ENCODE assay signal across 33 cellular contexts in genomic region chr10:62317257-62317656, GRCh38. TPM values are rescaled to one million over a fixed set of nuclear protein-coding genes. Genes with fewer than 3 reads are reported as not detected.
"Had no signal": no experiment of that assay in that cellular context is flagged by ENCODE, and none has a peak within 500 bp of the region (broad histone marks: within the 10 kb centered on the region; RNA-seq: fewer than 3 reads in every experiment).

No MANE protein-coding gene starts in this region.

- H3K4me1 ChIP-seq: adrenal gland, ascending aorta had no signal

- DNase-seq: activated B cell treated with CpG ODN at 0.5 μM for 24 hours; activated CD4-positive, alpha-beta memory T cell treated with anti-CD3 and anti-CD28 coated beads, Interleukin-2, amount 10 ng/mL, durations not matched to agents 7 days and 5 days; activated CD4-positive, alpha-beta T cell treated with anti-CD3 and anti-CD28 coated beads for 1 hour; activated CD4-positive, alpha-beta T cell treated with anti-CD3 and anti-CD28 coated beads for 36 hours; activated CD4-positive, alpha-beta T cell treated with anti-CD3 and anti-CD28 coated beads for 48 hours; activated CD4-positive, alpha-beta T cell treated with anti-CD3 and anti-CD28 coated beads, Interleukin-2, amount 10 ng/mL, durations not matched to agents 7 days and 5 days; activated CD4-positive, alpha-beta T cell treated with anti-CD3 and anti-CD28 coated beads, Interleukin-2, amount 50 U/mL, for 48 hours; activated CD8-positive, alpha-beta memory T cell treated with anti-CD3 and anti-CD28 coated beads for 24 hours; activated CD8-positive, alpha-beta memory T cell treated with anti-CD3 and anti-CD28 coated beads, Interleukin-2, amount 10 ng/mL, durations not matched to agents 7 days and 5 days; activated CD8-positive, alpha-beta memory T cell treated with anti-CD3 and anti-CD28 coated beads, Interleukin-2, amount 50 U/mL, for 48 hours; activated CD8-positive, alpha-beta T cell treated with anti-CD3 and anti-CD28 coated beads, Interleukin-2, amount 10 ng/mL, durations not matched to agents 7 days and 5 days; activated effector memory CD4-positive, alpha-beta T cell treated with anti-CD3 and anti-CD28 coated beads, Interleukin-2, amount 50 U/mL, for 16 hours; activated gamma-delta T cell treated with Interleukin-2 at 50 U/mL for 16 hours; activated naive CD4-positive, alpha-beta T cell; activated naive CD4-positive, alpha-beta T cell treated with anti-CD3 and anti-CD28 coated beads for 36 hours; activated naive CD4-positive, alpha-beta T cell treated with anti-CD3 and anti-CD28 coated beads, Interleukin-2, amount 50 U/mL, for 16 hours; activated naive CD8-positive, alpha-beta T cell treated with anti-CD3 and anti-CD28 coated beads for 36 hours; activated T-cell treated with anti-CD3 and anti-CD28 coated beads, Interleukin-2, amount 50 U/mL, for 1 hour; activated T-cell treated with anti-CD3 and anti-CD28 coated beads, Interleukin-2, amount 50 U/mL, for 4 hours; activated T-cell treated with anti-CD3 and anti-CD28 coated beads, Interleukin-2, amount 50 U/mL, for 72 hours; adrenal gland; amniotic stem cell; caudate nucleus; cerebellar nuclear complex; T-helper 1 cell; T-helper 2 cell; T-helper 9 cell had no signal

- H3K27ac ChIP-seq: adrenal gland, ascending aorta, cardiac muscle cell, VCaP had no signal

- H3K27me3 ChIP-seq: adrenal gland, ascending aorta, cardiac muscle cell had no signal

- H3K9me3 ChIP-seq: adrenal gland, ascending aorta had no signal

- ATAC-seq: activated CD4-positive, alpha-beta T cell treated with anti-CD3 and anti-CD28 coated beads for 36 hours; activated CD8-positive, alpha-beta memory T cell treated with anti-CD3 and anti-CD28 coated beads, Interleukin-2, amount 10 ng/mL, durations not matched to agents 7 days and 5 days; activated CD8-positive, alpha-beta T cell treated with anti-CD3 and anti-CD28 coated beads, Interleukin-2, amount 10 ng/mL, durations not matched to agents 7 days and 5 days; activated naive CD4-positive, alpha-beta T cell treated with anti-CD3 and anti-CD28 coated beads, Interleukin-2, amount 50 U/mL, for 72 hours; activated T-cell treated with anti-CD3 and anti-CD28 coated beads, Interleukin-2, amount 50 U/mL, for 4 hours; activated T-cell treated with anti-CD3 and anti-CD28 coated beads, Interleukin-2, amount 50 U/mL, for 72 hours; activated T-helper 17 cell treated with anti-CD3 and anti-CD28 coated beads, Interleukin-2, amount 50 U/mL, for 72 hours had no signal

- H3K4me3 ChIP-seq: adrenal gland, ascending aorta, cardiac muscle cell had no signal

- H3K36me3 ChIP-seq: adrenal gland, ascending aorta, cardiac muscle cell had no signal

RNA-seq across cellular contexts. Expression of gene RTKN2, which starts 48.6 kb away (rescaled TPM):
- total RNA-seq: ascending aorta had no signal

RNA-seq across cellular contexts. Expression of gene ZNF365, which starts 56.9 kb away (rescaled TPM):
- total RNA-seq: activated B cell treated with CpG ODN at 0.5 μM for 24 hours; activated CD8-positive, alpha-beta memory T cell treated with anti-CD3 and anti-CD28 coated beads, Interleukin-2, amount 10 ng/mL, durations not matched to agents 7 days and 5 days; activated CD8-positive, alpha-beta T cell treated with anti-CD3 and anti-CD28 coated beads, Interleukin-2, amount 10 ng/mL, durations not matched to agents 7 days and 5 days; activated naive CD4-positive, alpha-beta T cell treated with anti-CD3 and anti-CD28 coated beads, Interleukin-2, amount 50 U/mL, for 72 hours; activated naive CD8-positive, alpha-beta T cell treated with anti-CD3 and anti-CD28 coated beads for 36 hours; activated T-helper 1 cell treated with anti-CD3 and anti-CD28 coated beads, Interleukin-12 subunit alpha, Interleukin-12 subunit beta, Interleukin-2, Interleukin-4 antibody, amounts not matched to agents 30 ng/mL and 10 ng/mL and 1 ng/mL, durations not matched to agents 14 hours and 24 hours and 36 hours; ascending aorta; cardiac muscle cell had no signal
- polyA plus RNA-seq: cardiac muscle cell had no signal
